In the genomic region with DNA sequence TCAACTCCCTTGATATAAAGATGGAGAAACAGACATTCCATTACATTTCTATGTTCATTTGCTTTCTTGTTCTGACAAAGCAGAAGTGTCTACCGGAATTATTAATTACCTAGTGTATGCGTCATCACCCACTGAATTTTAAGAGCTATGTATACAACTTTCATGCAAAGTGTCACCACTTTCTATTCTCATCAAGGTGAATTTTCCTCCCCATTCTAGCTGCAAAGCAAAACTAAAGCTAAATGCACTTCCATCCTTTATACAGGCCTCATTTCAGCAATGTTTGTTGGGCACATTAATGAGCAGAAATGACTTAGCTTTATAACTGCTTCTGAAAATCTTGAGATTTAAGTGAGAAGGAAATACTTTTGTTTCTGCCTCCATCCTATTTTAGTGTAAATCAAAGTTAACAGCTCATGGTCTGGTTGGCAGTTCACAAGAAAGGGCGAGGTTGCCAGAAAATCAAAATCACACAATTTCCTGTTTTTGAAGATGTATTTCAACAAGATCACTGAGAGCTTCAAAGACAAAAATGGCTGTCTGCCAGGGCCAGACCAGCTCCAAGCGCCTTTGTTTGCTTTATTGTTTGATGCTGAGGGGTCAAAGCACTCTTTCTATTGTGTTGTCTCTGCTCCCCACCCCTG, we compare ENCODE assay signal across 10 cellular contexts.
DNase-seq lines count a peak whose midpoint lies in the region; ATAC-seq lines count a peak whose summit lies in the region.
"Had no signal": no experiment of that assay in that cellular context is flagged by ENCODE, and none has a peak within 500 bp of the region (broad histone marks: within the 10 kb centered on the region; RNA-seq: fewer than 3 reads in every experiment).

No MANE protein-coding gene starts in this region.

- no peaks in the 10 kb centered on the region for H3K27me3 Mint-ChIP-seq in activated naive CD4-positive, alpha-beta T cell treated with anti-CD3 and anti-CD28 coated beads, Interleukin-2, amount 50 U/mL, for 24 hours
- H3K27me3 Mint-ChIP-seq in stimulated activated naive CD8-positive, alpha-beta T cell treated with anti-CD3 and anti-CD28 coated beads, Interleukin-15, Interleukin-2, amounts not matched to agents 100 ng/mL and 50 ng/mL, for 24 hours = no peaks in the 10 kb centered on the region

- H3K27ac Mint-ChIP-seq in activated naive CD4-positive, alpha-beta T cell treated with anti-CD3 and anti-CD28 coated beads, Interleukin-2, amount 50 U/mL, for 24 hours = peak overlapping the region; percentile 87
- H3K27ac Mint-ChIP-seq in stimulated activated naive CD8-positive, alpha-beta T cell treated with anti-CD3 and anti-CD28 coated beads, Interleukin-15, Interleukin-2, amounts not matched to agents 100 ng/mL and 50 ng/mL, for 24 hours = peak overlapping the region; percentile 89

- H3K36me3 Mint-ChIP-seq in activated naive CD4-positive, alpha-beta T cell treated with anti-CD3 and anti-CD28 coated beads, Interleukin-2, amount 50 U/mL, for 24 hours = no peaks in the 10 kb centered on the region
- no peaks in the 10 kb centered on the region for H3K36me3 Mint-ChIP-seq in stimulated activated naive CD8-positive, alpha-beta T cell treated with anti-CD3 and anti-CD28 coated beads, Interleukin-15, Interleukin-2, amounts not matched to agents 100 ng/mL and 50 ng/mL, for 24 hours (ENCODE audit: low read depth)

- no peaks in the 10 kb centered on the region for H3K9me3 Mint-ChIP-seq in activated naive CD4-positive, alpha-beta T cell treated with anti-CD3 and anti-CD28 coated beads, Interleukin-2, amount 50 U/mL, for 24 hours
- peaks cover 5% of the 10 kb centered on the region for H3K9me3 Mint-ChIP-seq in stimulated activated naive CD8-positive, alpha-beta T cell treated with anti-CD3 and anti-CD28 coated beads, Interleukin-15, Interleukin-2, amounts not matched to agents 100 ng/mL and 50 ng/mL, for 24 hours

- H3K4me3 Mint-ChIP-seq in activated naive CD4-positive, alpha-beta T cell treated with anti-CD3 and anti-CD28 coated beads, Interleukin-2, amount 50 U/mL, for 24 hours = peak overlapping the region; percentile 51
- H3K4me3 Mint-ChIP-seq in stimulated activated naive CD8-positive, alpha-beta T cell treated with anti-CD3 and anti-CD28 coated beads, Interleukin-15, Interleukin-2, amounts not matched to agents 100 ng/mL and 50 ng/mL, for 24 hours = peak overlapping the region; percentile 20

- H3K4me1 Mint-ChIP-seq in activated naive CD4-positive, alpha-beta T cell treated with anti-CD3 and anti-CD28 coated beads, Interleukin-2, amount 50 U/mL, for 24 hours = peaks cover 80% of the 10 kb centered on the region
- H3K4me1 Mint-ChIP-seq in stimulated activated naive CD8-positive, alpha-beta T cell treated with anti-CD3 and anti-CD28 coated beads, Interleukin-15, Interleukin-2, amounts not matched to agents 100 ng/mL and 50 ng/mL, for 24 hours (ENCODE audit: low read depth) = peaks cover 85% of the 10 kb centered on the region

- DNase-seq in activated naive CD4-positive, alpha-beta T cell treated with Interleukin-2 at 50 U/mL for 16 hours = peak; percentile 6
- DNase-seq in activated naive CD4-positive, alpha-beta T cell treated with anti-CD3 and anti-CD28 coated beads, Interleukin-2, amount 50 U/mL, for 16 hours = no peak
- DNase-seq in DMS114 treated with DMSO at 0.1 percent for 48 hours (lab: John Stamatoyannopoulos, UW; ENCODE audit: unreplicated experiment) (no peak), GM19240 (ENCODE audit: insufficient read length, low spot score) (no peak)
- DNase-seq: Caco-2, NCI-H1436 had no signal

- ATAC-seq in HG03159 (IDR thresholded peaks at IDR 0.05; ENCODE audit: unreplicated experiment) (peak; percentile 85), HG03039 (IDR thresholded peaks at IDR 0.05; ENCODE audit: unreplicated experiment) (no peak)
